In the genomic region with DNA sequence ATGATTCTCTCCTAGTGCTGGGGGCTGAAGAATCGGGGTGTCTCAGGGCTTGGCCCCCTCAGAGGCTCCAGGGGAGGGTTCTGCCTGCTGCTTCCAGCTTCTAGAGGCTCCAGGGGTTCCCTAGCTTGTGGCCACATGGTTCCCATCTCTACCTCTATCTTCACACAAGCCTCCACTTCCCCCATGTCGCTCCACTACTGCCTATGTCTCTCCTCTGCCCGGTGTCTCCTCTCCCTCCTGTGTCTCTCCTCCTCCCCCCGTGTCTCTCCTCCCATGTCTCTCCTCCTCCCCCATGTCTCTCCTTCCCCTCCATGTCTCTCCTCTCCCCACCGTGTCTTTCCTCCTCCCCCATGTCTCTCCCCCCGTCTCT, we compare ENCODE assay signal across 1 cellular context.
TF ChIP-seq lines count a peak whose summit lies in the region.

No MANE protein-coding gene starts in this region.

TF ChIP-seq in H1, 55 proteins besides CTCF, POLR2A, EP300 and RAD21:
- TF ChIP-seq EGR1 (IDR thresholded peaks at IDR 0.05; ENCODE audit: borderline replicate concordance, low read depth, low read length) (no peak), SUZ12 (IDR thresholded peaks at IDR 0.05; ENCODE audit: low read length) (no peak), POLR2AphosphoS5 (IDR thresholded peaks at IDR 0.05; ENCODE audit: low read depth, low read length) (no peak)
